23 cellular contexts compared by ENCODE assay signal in genomic region chr19:3465552-3465951, GRCh38. TPM values are rescaled to one million over a fixed set of nuclear protein-coding genes. Genes with fewer than 3 reads are reported as not detected.
DNase-seq lines count a peak whose midpoint lies in the region; ATAC-seq and TF ChIP-seq lines count a peak whose summit lies in the region.
"Had no signal": no experiment of that assay in that cellular context is flagged by ENCODE, and none has a peak within 500 bp of the region (broad histone marks: within the 10 kb centered on the region; RNA-seq: fewer than 3 reads in every experiment).

No MANE protein-coding gene starts in this region.

- H3K9me3 ChIP-seq in A673 (ENCODE audit: low read depth, low read length, poor library complexity, severe bottlenecking), result no peaks in the 10 kb centered on the region
- H3K9me3 ChIP-seq: left lung had no signal

- TF ChIP-seq CTCF in A673 (conservative IDR thresholded peaks at IDR 0.05; ENCODE audit: low read depth, low read length) (0 out of 2 replicates have a peak, but pooled peaks have one; percentile 8), RWPE1 (conservative IDR thresholded peaks at IDR 0.05; ENCODE audit: low read depth) (no peak)

- intact Hi-C loops in A673 (cut with micrococcal nuclease; ENCODE audit: unreplicated experiment) (no loop called here), left ventricle myocardium superior (cut with micrococcal nuclease) (no loop called here)

- H3K36me3 ChIP-seq in A673 (ENCODE audit: insufficient read depth, low read length, poor library complexity, severe bottlenecking) (peaks cover 5% of the 10 kb centered on the region), rectal smooth muscle tissue (ENCODE audit: control insufficient read depth, insufficient read depth, low read length) (no peaks in the 10 kb centered on the region)

- CTCF ChIA-PET in A673 (lab: Charles Lee), result interaction anchor here (0.7 kb wide), 1 partner anchor 20 kb away, joined by 9 read pairs; no protein-coding TSS in a partner anchor
- CTCF ChIA-PET in RWPE1 (lab: Yijun Ruan, JAX), result interaction anchor here (0.6 kb wide), 1 partner anchor 283 kb away, joined by 4 read pairs; no protein-coding TSS in a partner anchor

- no peak overlapping the region for H3K9ac ChIP-seq in rectal smooth muscle tissue (ENCODE audit: low read length)

- TSS peak; percentile 27 for BruUV-seq in A673 (replicated peaks; lab: Mats Ljungman, UMichigan)

- POLR2A ChIA-PET in A673 (lab: Charles Lee; ENCODE audit: low non-redundant PET), result no interaction called here
- POLR2A ChIA-PET in RWPE1 (lab: Yijun Ruan, JAX; ENCODE audit: low non-redundant PET), result interaction anchor here (0.6 kb wide), 1 partner anchor 515 kb away, joined by 3 read pairs; no protein-coding TSS in a partner anchor

- no peak overlapping the region for H3K4me3 ChIP-seq in A673 (ENCODE audit: low read depth, low read length, poor library complexity, severe bottlenecking)
- H3K4me3 ChIP-seq in rectal smooth muscle tissue (ENCODE audit: low read length), result no peak overlapping the region
- H3K4me3 ChIP-seq: left lung, skin epidermis had no signal

- DNase-seq in A673 (ENCODE audit: low spot score) (no peak), RWPE1 (ENCODE audit: low spot score) (no peak), left ventricle myocardium superior (no peak), MV-4-11 (lab: John Stamatoyannopoulos, UW) (no peak), NCI-H345 (lab: John Stamatoyannopoulos, UW) (no peak), NOMO-1 treated with DMSO at 0.1 percent for 48 hours (lab: John Stamatoyannopoulos, UW; ENCODE audit: unreplicated experiment) (no peak), midbrain (lab: John Stamatoyannopoulos, UW) (no peak)
- DNase-seq: activated CD4-positive, alpha-beta T cell treated with anti-CD3 and anti-CD28 coated beads, Interleukin-2, amount 50 U/mL, for 48 hours; activated naive CD4-positive, alpha-beta T cell treated with anti-CD3 and anti-CD28 coated beads, Interleukin-2, amount 10 ng/mL, durations not matched to agents 7 days and 5 days; activated T-cell treated with anti-CD3 and anti-CD28 coated beads, Interleukin-2, amount 50 U/mL, for 1 hour; dermis blood vessel endothelial cell; DMS79 treated with DMSO at 0.1 percent for 48 hours; left lung; NCI-H2029 treated with DMSO at 0.1 percent for 48 hours; NCI-H510A treated with DMSO at 0.1 percent for 48 hours; SHP77; stimulated activated CD4-positive, alpha-beta T cell treated with anti-CD3 and anti-CD28 coated beads, Interleukin-4, amount 100 ng/mL, for 1 hour; WERI-Rb-1 had no signal

- H3K4me1 ChIP-seq in A673 (ENCODE audit: insufficient read depth, low read length, poor library complexity, severe bottlenecking), result no peaks in the 10 kb centered on the region
- peaks cover 11% of the 10 kb centered on the region for H3K4me1 ChIP-seq in rectal smooth muscle tissue (ENCODE audit: control insufficient read depth, insufficient read depth, low read length)

- H3K27me3 ChIP-seq in A673 (replicated peaks; ENCODE audit: insufficient read depth, low read depth, low read length, poor library complexity) (peaks cover 3% of the 10 kb centered on the region), rectal smooth muscle tissue (ENCODE audit: control insufficient read depth, insufficient read depth, low read length) (no peaks in the 10 kb centered on the region)
- H3K27me3 ChIP-seq: left lung had no signal

- H3K27ac ChIP-seq in A673 (ENCODE audit: low read depth, low read length, poor library complexity, severe bottlenecking) (no peak overlapping the region), RWPE1 (peak overlapping the region; percentile 59), rectal smooth muscle tissue (ENCODE audit: low read depth, low read length) (peak overlapping the region; percentile 83)
- H3K27ac ChIP-seq: WERI-Rb-1 had no signal

- peak; percentile 6 for ATAC-seq in left ventricle myocardium superior
- ATAC-seq: left lung had no signal

RNA-seq across cellular contexts. Expression of gene SMIM24, which starts 14.8 kb away (rescaled TPM):
- total RNA-seq in A673 (2021), result not detected in 2 replicates
- not detected for total RNA-seq in left ventricle myocardium superior
- total RNA-seq: dermis blood vessel endothelial cell; H4; left lung; osteocyte; T-helper 1 cell treated with Interleukin-12 subunit alpha and Interleukin-12 subunit beta and Interleukin-4 antibody, amounts not matched to agents 30 ng/mL and 1 ng/mL, for 36 hours had no signal

RNA-seq across cellular contexts. Expression of gene SMIM44, which starts 17.7 kb away (rescaled TPM):
- not detected in 2 replicates for total RNA-seq in A673 (2021)
- not detected for total RNA-seq in left ventricle myocardium superior
- total RNA-seq: dermis blood vessel endothelial cell; H4; left lung; osteocyte; T-helper 1 cell treated with Interleukin-12 subunit alpha and Interleukin-12 subunit beta and Interleukin-4 antibody, amounts not matched to agents 30 ng/mL and 1 ng/mL, for 36 hours had no signal

RNA-seq across cellular contexts. Expression of gene DOHH, which starts 34.9 kb away (rescaled TPM):
- total RNA-seq in A673 (2021), result 19.0 and 22.3 TPM in 2 replicates
- 11.0 TPM for total RNA-seq in left ventricle myocardium superior

RNA-seq across cellular contexts. Expression of gene FZR1, which starts 40.6 kb away (rescaled TPM):
- 87.4 and 87.5 TPM in 2 replicates for total RNA-seq in A673 (2021)
- 19.2 TPM for total RNA-seq in left ventricle myocardium superior
